Comparison of ENCODE assay signal across 8 cellular contexts in the genomic region with DNA sequence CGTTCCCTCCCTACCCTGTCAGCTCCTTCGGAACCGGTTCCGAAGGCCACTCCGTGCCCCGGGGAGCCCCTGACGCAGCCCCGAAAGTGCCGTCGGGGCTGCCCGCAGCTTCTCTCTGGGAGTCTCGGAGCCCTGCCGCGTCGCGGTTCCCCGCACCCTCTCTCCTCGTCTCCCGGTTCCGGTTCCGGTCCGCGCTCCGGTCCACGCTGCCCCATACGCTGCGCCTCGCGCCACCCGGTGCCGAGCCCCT. TPM values are rescaled to one million over a fixed set of nuclear protein-coding genes. Genes with fewer than 3 reads are reported as not detected.
DNase-seq lines count a peak whose midpoint lies in the region; ATAC-seq and TF ChIP-seq lines count a peak whose summit lies in the region.

No MANE protein-coding gene starts in this region.

- H3K4me3 ChIP-seq in ACC112 (ENCODE audit: low read depth, low read length) = peak overlapping the region; percentile 92
- H3K4me3 ChIP-seq in lung = peak overlapping the region; percentile 88
- H3K4me3 ChIP-seq in testis = peak overlapping the region; percentile 95 to 99

- H3K36me3 Mint-ChIP-seq in chondrocyte (ENCODE audit: low read depth) = peaks cover 18% of the 10 kb centered on the region

- H3K4me3 Mint-ChIP-seq in chondrocyte (ENCODE audit: unreplicated experiment) = peak overlapping the region; percentile 80

- peaks cover 24% of the 10 kb centered on the region; the same call in 1 of the 2 replicates for H3K36me3 ChIP-seq in ACC112 (ENCODE audit: insufficient read depth, low read length)
- H3K36me3 ChIP-seq in lung (ENCODE audit: control insufficient read depth in 2 of 2, insufficient read depth in 2 of 2, low read length in 2 of 2) = peaks cover 17 to 41% of the 10 kb centered on the region in 2 donors
- H3K36me3 ChIP-seq in testis (ENCODE audit: low read depth, missing control alignments) = no peaks in the 10 kb centered on the region

- ATAC-seq in GM19455 (IDR thresholded peaks at IDR 0.05; ENCODE audit: unreplicated experiment) (peak; percentile 9), lung (ENCODE audit: insufficient read depth, low FRiP score) (peak; percentile 6)

- peak overlapping the region; percentile 74 for H3K27ac Mint-ChIP-seq in chondrocyte (ENCODE audit: unreplicated experiment)

- intact Hi-C loops in testis (cut with DNase I; ENCODE audit: low total_unique reads) = no loop called here

- POLR2A ChIA-PET in RWPE1 (lab: Yijun Ruan, JAX; ENCODE audit: low non-redundant PET) = interaction anchor here (0.6 to 2.3 kb wide), 5 partner anchors 8 to 785 kb away, joined by 3 to 24 read pairs (median 9); a partner anchor contains a TSS

- no peaks in the 10 kb centered on the region for H3K9me3 Mint-ChIP-seq in chondrocyte (ENCODE audit: low read depth)

- H3K27ac ChIP-seq in ACC112 (ENCODE audit: low read depth, low read length) = peak overlapping the region; percentile 83
- H3K27ac ChIP-seq in RWPE1 = peak overlapping the region; percentile 98
- peak overlapping the region; percentile 92 to 96 for H3K27ac ChIP-seq in lung (ENCODE audit: low read depth in 1 of 2, low read length in 1 of 2)
- H3K27ac ChIP-seq in testis = peak overlapping the region; percentile 96 to 98

- no peak for TF ChIP-seq CTCF in RWPE1 (conservative IDR thresholded peaks at IDR 0.05; ENCODE audit: low read depth)
- no peak for TF ChIP-seq CTCF in chondrocyte (IDR thresholded peaks at IDR 0.05)
- TF ChIP-seq CTCF in lung (IDR thresholded peaks at IDR 0.05; ENCODE audit: control extremely low read depth, extremely low read depth) = no peak
- TF ChIP-seq CTCF in testis (IDR thresholded peaks at IDR 0.05) = no peak

- DNase-seq in RWPE1 (ENCODE audit: low spot score) (no peak), chondrocyte (ENCODE audit: low spot score) (no peak), lung (ENCODE audit: low spot score) (no peak), testis (no peak), HuH-7 (ENCODE audit: low spot score) (no peak), NCI-H1417 treated with DMSO at 0.1 percent for 48 hours (lab: John Stamatoyannopoulos, UW) (no peak)

- WGBS in lung, 2 donors = 0 to 1% methylated on average over 30 to 31 of the region's 31 CpGs
- WGBS in testis, 2 donors = 0 to 1% methylated on average over 6 to 31 of the region's 31 CpGs

- H2AFZ ChIP-seq in ACC112 (ENCODE audit: low read length, unreplicated experiment) = peak overlapping the region; percentile 78

- CTCF ChIA-PET in RWPE1 (lab: Yijun Ruan, JAX) = interaction anchor here (0.6 to 1.2 kb wide), 2 partner anchors 47 to 58 kb away, joined by 4 read pairs; no protein-coding TSS in a partner anchor

- peaks cover 40% of the 10 kb centered on the region for H3K79me2 ChIP-seq in ACC112 (ENCODE audit: control insufficient read depth, insufficient read depth, low read length, unreplicated experiment)

- H3K4me1 Mint-ChIP-seq in chondrocyte (ENCODE audit: low read depth) = peaks cover 40% of the 10 kb centered on the region

- H3K4me1 ChIP-seq in ACC112 (ENCODE audit: control insufficient read depth, insufficient read depth, low read length, unreplicated experiment) (peaks cover 21% of the 10 kb centered on the region), lung (ENCODE audit: control insufficient read depth in 2 of 2, insufficient read depth in 2 of 2, low read length in 2 of 2) (peaks cover 8 to 12% of the 10 kb centered on the region in 2 donors), testis (peaks cover 30% of the 10 kb centered on the region)

- H3K27me3 Mint-ChIP-seq in chondrocyte (ENCODE audit: low read depth) = no peaks in the 10 kb centered on the region

- TF ChIP-seq POLR2A in testis (IDR thresholded peaks at IDR 0.05) = no peak

- H3K9me3 ChIP-seq in lung (ENCODE audit: control insufficient read depth in 2 of 2, insufficient read depth in 1 of 2, low read length in 1 of 2) (no peaks in the 10 kb centered on the region), testis (no peaks in the 10 kb centered on the region)

- H3K27me3 ChIP-seq in ACC112 (ENCODE audit: insufficient read depth, low read length) = no peaks in the 10 kb centered on the region
- H3K27me3 ChIP-seq in lung (ENCODE audit: control insufficient read depth, insufficient read depth) = no peaks in the 10 kb centered on the region
- H3K27me3 ChIP-seq in testis = no peaks in the 10 kb centered on the region

RNA-seq across cellular contexts. Expression of a gene that starts 0.6 kb away (rescaled TPM):
- 81.7 to 89.3 TPM (median 83.0 TPM) in 3 replicates for total RNA-seq in chondrocyte
- 10 to 100 TPM; 53.7 to 74.4 TPM for total RNA-seq in lung
- polyA plus RNA-seq in lung = 10 to 100 TPM; 57.0 to 62.2 TPM
- 100 to 1,000 TPM in 1 of 2 donors, 10 to 100 TPM in 1; 97.2 to 115 TPM for total RNA-seq in testis
- 87.6 TPM for polyA plus RNA-seq in testis (ENCODE audit: insufficient read depth, low read depth, low replicate concordance)

RNA-seq across cellular contexts. Expression of a gene that starts 9.7 kb away (rescaled TPM):
- total RNA-seq in chondrocyte (9.6 to 15.2 TPM (median 11.8 TPM) in 3 replicates), lung (10 to 100 TPM; 10.8 to 19.4 TPM), testis (10 to 100 TPM; 24.3 to 30.0 TPM)
- polyA plus RNA-seq in lung (10 to 100 TPM; 15.2 to 21.9 TPM), testis (ENCODE audit: insufficient read depth, low read depth, low replicate concordance) (25.0 TPM)

RNA-seq across cellular contexts. Expression of a gene that starts 11.5 kb away (rescaled TPM):
- 55.2 to 76.6 TPM (median 58.9 TPM) in 3 replicates for total RNA-seq in chondrocyte
- total RNA-seq in lung = 10 to 100 TPM; 29.1 to 95.4 TPM
- 10 to 100 TPM; 59.5 to 66.4 TPM for polyA plus RNA-seq in lung
- total RNA-seq in testis = 10 to 100 TPM; 39.3 to 57.8 TPM
- 29.3 TPM for polyA plus RNA-seq in testis (ENCODE audit: insufficient read depth, low read depth, low replicate concordance)

RNA-seq across cellular contexts. Expression of a gene that starts 12.0 kb away (rescaled TPM):
- 2.4 to 5.8 TPM (median 3.5 TPM) in 3 replicates for total RNA-seq in chondrocyte
- 1 to 10 TPM; 3.5 to 9.6 TPM for total RNA-seq in lung
- 10 to 100 TPM in 1 of 2 donors, 1 to 10 TPM in 1; 9.3 to 17.9 TPM for polyA plus RNA-seq in lung
- 1 to 10 TPM; 6.1 to 9.7 TPM for total RNA-seq in testis
- 9.0 TPM for polyA plus RNA-seq in testis (ENCODE audit: insufficient read depth, low read depth, low replicate concordance)

RNA-seq across cellular contexts. Expression of a gene that starts 20.7 kb away (rescaled TPM):
- total RNA-seq in chondrocyte (35.3 to 40.1 TPM (median 37.7 TPM) in 3 replicates), lung (10 to 100 TPM; 14.6 to 48.7 TPM), testis (10 to 100 TPM; 66.4 to 69.2 TPM)
- polyA plus RNA-seq in lung (10 to 100 TPM; 50.3 to 58.0 TPM), testis (ENCODE audit: insufficient read depth, low read depth, low replicate concordance) (36.6 TPM)
